ENCODE assay signal across 11 cellular contexts in the genomic region with DNA sequence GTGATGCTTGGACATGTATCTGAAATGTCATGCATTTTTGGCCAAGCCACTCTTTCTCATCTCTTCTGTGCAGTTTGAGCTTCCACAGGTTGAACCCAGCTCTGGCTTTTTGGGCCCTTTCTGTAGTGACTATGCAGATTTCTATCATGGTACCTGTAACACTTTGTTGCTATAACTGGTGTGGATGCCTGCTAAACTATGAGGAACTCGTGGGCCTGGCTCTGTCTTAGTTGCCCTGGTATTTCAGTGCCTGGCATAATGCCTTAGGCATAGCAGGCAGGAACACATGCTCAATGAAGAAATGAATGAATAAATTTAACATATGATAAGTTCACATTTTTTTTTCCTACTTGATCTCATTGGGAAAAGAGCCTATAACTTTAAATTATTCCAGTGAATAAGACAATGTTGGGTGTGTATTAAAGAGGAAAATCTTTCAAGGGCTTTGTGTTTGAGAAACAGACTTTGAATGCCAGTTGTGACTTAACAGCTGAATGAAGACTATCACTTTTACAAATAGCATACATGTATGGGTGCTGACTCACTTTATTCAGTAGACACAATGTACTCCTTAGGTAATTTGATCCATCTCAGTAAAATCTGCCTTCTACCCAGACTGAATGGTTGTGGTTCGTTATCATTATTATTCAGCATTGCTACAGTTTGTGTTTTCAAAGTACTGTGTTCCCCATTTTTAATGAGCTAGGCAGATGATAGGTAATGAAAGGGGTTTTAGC.
DNase-seq lines count a peak whose midpoint lies in the region; ATAC-seq, FAIRE-seq and TF ChIP-seq lines count a peak whose summit lies in the region.
"Had no signal": no experiment of that assay in that cellular context is flagged by ENCODE, and none has a peak within 500 bp of the region (broad histone marks: within the 10 kb centered on the region; RNA-seq: fewer than 3 reads in every experiment).

No MANE protein-coding gene starts in this region.

- H3K27me3 ChIP-seq in right cardiac atrium (ENCODE audit: control insufficient read depth, insufficient read depth) (no peaks in the 10 kb centered on the region), foreskin keratinocyte (no peaks in the 10 kb centered on the region)
- H3K27me3 ChIP-seq: neutrophil had no signal

- H3K4me3 ChIP-seq in right cardiac atrium (ENCODE audit: low read length) (no peak overlapping the region), WI38 (ENCODE audit: low read depth, low read length) (0 out of 2 replicates have a peak overlapping the region, but pooled peaks have one; percentile 16)

- TF ChIP-seq CTCF in WI38 (IDR thresholded peaks at IDR 0.05; ENCODE audit: low read depth, low read length) (no peak), foreskin keratinocyte (conservative IDR thresholded peaks at IDR 0.05) (no peak)

- ATAC-seq in Right ventricle myocardium inferior (peak; percentile 44), right cardiac atrium (no peak), foreskin keratinocyte (peak; percentile 98)

- intact Hi-C loops in Right ventricle myocardium inferior (cut with DNase I): no loop called here
- intact Hi-C loops in right cardiac atrium (cut with DNase I): no loop called here

- DNase-seq in Right ventricle myocardium inferior (ENCODE audit: missing footprints) (no peak), right cardiac atrium (no peak), foreskin keratinocyte (peak; percentile 80 to 93), stromal cell of bone marrow (ENCODE audit: low read depth) (peak; percentile 69), GM19239 (ENCODE audit: insufficient read length, low spot score) (no peak), retina (no peak)
- no peak for DNase-seq in NK-92 treated with Interleukin-12 subunit alpha and Interleukin-12 subunit beta, amount 100 ng/mL, for 24 hours (lab: John Stamatoyannopoulos, UW)
- DNase-seq: activated CD8-positive, alpha-beta memory T cell treated with anti-CD3 and anti-CD28 coated beads for 24 hours; hypothalamus had no signal

- H3K27ac ChIP-seq in right cardiac atrium (ENCODE audit: low read length): no peak overlapping the region
- H3K27ac ChIP-seq in foreskin keratinocyte: no peak overlapping the region
- H3K27ac ChIP-seq: neutrophil had no signal

- H3K4me1 ChIP-seq in right cardiac atrium (ENCODE audit: control insufficient read depth, insufficient read depth, low read length) (peaks cover 9% of the 10 kb centered on the region), foreskin keratinocyte (peaks cover 20% of the 10 kb centered on the region)

- FAIRE-seq in GM19239 (lab: Jason Lieb, UNC): no peak

- no peaks in the 10 kb centered on the region for H3K9me3 ChIP-seq in right cardiac atrium (ENCODE audit: control insufficient read depth, low read length)
- H3K9me3 ChIP-seq: neutrophil had no signal

- WGBS in right cardiac atrium: 69% methylated on average over 2 of the region's 2 CpGs

Comparison
In these comparisons a context has a peak if more than half of its experiments do, and no peak if none do; other contexts are left out.
1. ATAC-seq: peak in Right ventricle myocardium inferior (single experiment) and foreskin keratinocyte (single experiment); none in right cardiac atrium (0 of 2).
2. DNase-seq: peak in foreskin keratinocyte (2 of 2) and stromal cell of bone marrow (single experiment); none in Right ventricle myocardium inferior (single experiment), right cardiac atrium (0 of 3), GM19239 (single experiment), retina (single experiment) and NK-92 treated with Interleukin-12 subunit alpha and Interleukin-12 subunit beta, amount 100 ng/mL, for 24 hours (single experiment).